In genomic region chr7:37448637-37449331, GRCh38 we compare ENCODE assay signal across 8 cellular contexts. TPM values are rescaled to one million over a fixed set of nuclear protein-coding genes. Genes with fewer than 3 reads are reported as not detected.
DNase-seq lines count a peak whose midpoint lies in the region; ATAC-seq and TF ChIP-seq lines count a peak whose summit lies in the region.

Gene ELMO1 (minus strand): TSS chr7:37448864. CDS start chr7:37342690, 106,174 bp downstream.

- peak; percentile 10 to 13 for TF ChIP-seq POLR2A in sigmoid colon (IDR thresholded peaks at IDR 0.05)

- ATAC-seq in GM21825 (IDR thresholded peaks at IDR 0.05; ENCODE audit: unreplicated experiment): peak; percentile 91

- intact Hi-C loops in sigmoid colon (cut with DNase I): loop anchor here (10.0 kb wide), 1 partner anchor 164 kb away; no protein-coding TSS in a partner anchor

- H3K27ac ChIP-seq in iPS DF 6.9 (ENCODE audit: low read length) (no peak within 1 kb of the TSS), sigmoid colon (peak within 1 kb of the TSS; percentile 73 to 89 (median 82))

- H3K27me3 ChIP-seq in iPS DF 6.9 (ENCODE audit: control insufficient read depth, insufficient read depth, low read length) (no peaks in the 10 kb centered on the region; the same call in 1 of the 2 replicates), sigmoid colon (peaks cover 6 to 51% (median 19%) of the 10 kb centered on the region in 3 donors)

- WGBS in iPS DF 6.9 (ENCODE audit: insufficient coverage, insufficient read length): no CpG with 5 or more reads among the region's 53 CpGs
- 0% methylated on average over 53 of the region's 53 CpGs for WGBS in sigmoid colon, 2 donors

- peak within 1 kb of the TSS; percentile 33 for H3K4me3 ChIP-seq in astrocyte of the spinal cord (ENCODE audit: low read depth, low read length)
- peak within 1 kb of the TSS; percentile 89 for H3K4me3 ChIP-seq in iPS DF 6.9 (ENCODE audit: low read length)
- peak within 1 kb of the TSS; percentile 54 to 76 (median 66) for H3K4me3 ChIP-seq in sigmoid colon

- TF ChIP-seq EP300 in sigmoid colon (IDR thresholded peaks at IDR 0.05): no peak

- H3K36me3 ChIP-seq in iPS DF 6.9 (ENCODE audit: control insufficient read depth, insufficient read depth, low read length) (no peaks in the 10 kb centered on the region), sigmoid colon (no peaks in the 10 kb centered on the region)

- in situ Hi-C loops in astrocyte of the spinal cord (cut with HindIII; ENCODE audit: low sequenced_read_pairs): no loop called here

- no peaks in the 10 kb centered on the region for H3K9me3 ChIP-seq in iPS DF 6.9 (ENCODE audit: control insufficient read depth, insufficient read depth, low read length)
- no peaks in the 10 kb centered on the region for H3K9me3 ChIP-seq in sigmoid colon

- DNase-seq in EL: peak; percentile 0
- peak; percentile 82 for DNase-seq in M059J (ENCODE audit: low read depth)
- DNase-seq in T1000 (lab: John Stamatoyannopoulos, UW): peak; percentile 14
- DNase-seq in astrocyte of the spinal cord (ENCODE audit: low read depth, low spot score): peak; percentile 22
- peak; percentile 45 for DNase-seq in iPS DF 6.9 (ENCODE audit: low read depth, low spot score)
- DNase-seq in sigmoid colon: peak; percentile 87
- DNase-seq in LoVo (ENCODE audit: low spot score): no peak

- TF ChIP-seq CTCF in astrocyte of the spinal cord (IDR thresholded peaks at IDR 0.05; ENCODE audit: low read depth, low read length) (peak; percentile 25), sigmoid colon (IDR thresholded peaks at IDR 0.05) (peak; percentile 13 to 38 (median 26))

- H3K4me1 ChIP-seq in iPS DF 6.9 (ENCODE audit: control insufficient read depth, insufficient read depth, low read length) (no peaks in the 10 kb centered on the region), sigmoid colon (peaks cover 0 to 18% (median 16%) of the 10 kb centered on the region in 4 donors)

RNA-seq across cellular contexts. Expression of gene ELMO1, which starts in this region (rescaled TPM):
- total RNA-seq in M059J (2014; rRNA removed; shearing (Covaris generic)): 21.7 and 36.3 TPM in 2 replicates
- total RNA-seq in sigmoid colon: 10 to 100 TPM; 33.9 to 63.1 (median 41.5) TPM
- 10 to 100 TPM in 1 of 3 donors, 1 to 10 TPM in 2; 2.3 to 13.6 (median 2.4) TPM for polyA plus RNA-seq in sigmoid colon

Comparison
In these comparisons a context has a peak if more than half of its experiments do, and no peak if none do; other contexts are left out.
1. H3K4me3 ChIP-seq: peak in every context shown above with its lines; median percentile 89 in iPS DF 6.9; 66 in sigmoid colon; 33 in astrocyte of the spinal cord.